ENCODE assay signal across 11 cellular contexts in the genomic region with DNA sequence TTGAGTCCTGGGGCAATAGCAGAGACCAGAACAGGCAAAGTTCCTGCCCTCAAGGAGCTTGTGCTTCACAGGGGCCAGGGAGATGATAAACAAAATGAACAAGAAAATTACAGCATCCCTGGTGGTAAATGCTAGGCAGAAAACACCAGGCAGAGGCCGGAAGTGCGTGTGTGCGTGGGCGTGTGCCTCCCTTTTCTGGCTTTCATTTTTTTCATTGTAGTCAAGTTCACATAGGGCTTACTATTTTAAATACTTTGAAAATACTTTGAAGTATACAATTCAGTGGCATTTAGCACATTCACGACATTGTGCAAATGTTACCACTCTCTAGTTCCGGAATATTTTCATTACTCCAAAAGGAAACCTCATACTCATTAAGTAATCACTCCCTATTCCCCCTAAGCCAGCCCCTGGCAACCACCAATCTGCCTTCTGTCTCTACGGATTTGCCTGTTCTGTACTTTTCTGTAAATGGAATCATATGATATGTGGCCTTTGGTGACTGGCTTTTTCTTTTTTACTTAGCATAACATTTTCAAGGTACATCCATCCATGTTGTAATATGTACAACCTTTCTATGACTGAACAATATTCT.
DNase-seq lines count a peak whose midpoint lies in the region; ATAC-seq, FAIRE-seq and TF ChIP-seq lines count a peak whose summit lies in the region.
"Had no signal": no experiment of that assay in that cellular context is flagged by ENCODE, and none has a peak within 500 bp of the region (broad histone marks: within the 10 kb centered on the region; RNA-seq: fewer than 3 reads in every experiment).

No MANE protein-coding gene starts in this region.

- no peaks in the 10 kb centered on the region for H3K9me3 Mint-ChIP-seq in activated CD8-positive, alpha-beta memory T cell treated with anti-CD3 and anti-CD28 coated beads, Interleukin-2, amount 10 ng/mL, durations not matched to agents 7 days and 5 days (ENCODE audit: low read depth)

- H3K27ac ChIP-seq in HEK293 (ENCODE audit: extremely low read depth, low read depth, low read length) (no peak overlapping the region), OCI-LY7 (ENCODE audit: low read depth, low read length, poor library complexity, severe bottlenecking) (no peak overlapping the region), HepG2 (ENCODE audit: extremely low read length, insufficient read depth, low read length) (no peak overlapping the region)
- H3K27ac ChIP-seq: KMS-11 had no signal

- H3K27ac Mint-ChIP-seq in activated CD8-positive, alpha-beta memory T cell treated with anti-CD3 and anti-CD28 coated beads, Interleukin-2, amount 10 ng/mL, durations not matched to agents 7 days and 5 days: peak overlapping the region; percentile 75

- intact Hi-C loops in OCI-LY7 (cut with micrococcal nuclease; ENCODE audit: unreplicated experiment) (no loop called here), HepG2 (cut with micrococcal nuclease; ENCODE audit: unreplicated experiment) (no loop called here)

- no peak overlapping the region for H3K4me3 ChIP-seq in HEK293 (ENCODE audit: low read depth, low read length)
- no peak overlapping the region for H3K4me3 ChIP-seq in OCI-LY7 (ENCODE audit: low read depth, low read length, poor library complexity, severe bottlenecking)
- no peak overlapping the region for H3K4me3 ChIP-seq in HepG2 (replicated peaks in 1 of 3; ENCODE audit: insufficient read depth in 1 of 3, low read depth in 2 of 3, low read length in 3 of 3)
- H3K4me3 ChIP-seq: pancreas had no signal

- no peaks in the 10 kb centered on the region for H4K20me1 ChIP-seq in OCI-LY7 (ENCODE audit: insufficient read depth, low read length)
- H4K20me1 ChIP-seq in HepG2 (ENCODE audit: insufficient read depth, low read length): no peaks in the 10 kb centered on the region

- peaks cover 0 to 5% of the 10 kb centered on the region in 2 experiments; a peak in 2 of 5 replicates for H3K27me3 ChIP-seq in HepG2 (ENCODE audit: control insufficient read depth in 1 of 2, insufficient read depth in 2 of 2, low read length in 2 of 2)
- H3K27me3 ChIP-seq: pancreas had no signal

- H3K4me1 ChIP-seq in HEK293 (ENCODE audit: control insufficient read depth, insufficient read depth, low read length) (peaks cover 4% of the 10 kb centered on the region; the same call in 1 of the 2 replicates), OCI-LY7 (ENCODE audit: insufficient read depth, low read length, poor library complexity, severe bottlenecking) (no peaks in the 10 kb centered on the region), HepG2 (ENCODE audit: insufficient read depth, low read length) (peaks cover 18% of the 10 kb centered on the region)

- H3K36me3 Mint-ChIP-seq in activated CD8-positive, alpha-beta memory T cell treated with anti-CD3 and anti-CD28 coated beads, Interleukin-2, amount 10 ng/mL, durations not matched to agents 7 days and 5 days: peaks cover 3% of the 10 kb centered on the region

- BruUV-seq in OCI-LY7 (replicated peaks; lab: Mats Ljungman, UMichigan) (no TSS peak), HepG2 (replicated peaks; lab: Mats Ljungman, UMichigan) (no TSS peak)

- no peak overlapping the region for H3K4me2 ChIP-seq in OCI-LY7 (ENCODE audit: low read length)
- no peak overlapping the region for H3K4me2 ChIP-seq in HepG2 (ENCODE audit: low read depth, low read length)
- H3K4me2 ChIP-seq: KMS-11 had no signal

- no peaks in the 10 kb centered on the region for H3K27me3 Mint-ChIP-seq in activated CD8-positive, alpha-beta memory T cell treated with anti-CD3 and anti-CD28 coated beads, Interleukin-2, amount 10 ng/mL, durations not matched to agents 7 days and 5 days

- TF ChIP-seq CTCF in HEK293 (tag by site-specific recombination; IDR thresholded peaks at IDR 0.05) (no peak), OCI-LY7 (conservative IDR thresholded peaks at IDR 0.05; ENCODE audit: low read length) (no peak), HepG2 (CRISPR knock-in tag; IDR thresholded peaks at IDR 0.05) (no peak)

- H3K4me1 Mint-ChIP-seq in activated CD8-positive, alpha-beta memory T cell treated with anti-CD3 and anti-CD28 coated beads, Interleukin-2, amount 10 ng/mL, durations not matched to agents 7 days and 5 days: peaks cover 22% of the 10 kb centered on the region

- POLR2A ChIA-PET in HEK293 (lab: Yijun Ruan, JAX) (no interaction called here), OCI-LY7 (lab: Charles Lee) (interaction anchor here (0.6 kb wide), 1 partner anchor 176 kb away, joined by 5 read pairs; no protein-coding TSS in a partner anchor), HepG2 (lab: Yijun Ruan, JAX) (no interaction called here)

- DNase-seq in activated CD8-positive, alpha-beta memory T cell treated with anti-CD3 and anti-CD28 coated beads, Interleukin-2, amount 10 ng/mL, durations not matched to agents 7 days and 5 days: peak; percentile 74
- peak; percentile 62 for DNase-seq in effector CD8-positive, alpha-beta T cell (lab: John Stamatoyannopoulos, UW)
- DNase-seq in stimulated activated CD4-positive, alpha-beta T cell treated with anti-CD3 and anti-CD28 coated beads, Interleukin-4, amount 100 ng/mL, for 1 hour: peak; percentile 77
- DNase-seq in OCI-LY7 (ENCODE audit: low spot score) (no peak), HepG2 (ENCODE audit: low spot score) (no peak), NCI-H748 (lab: John Stamatoyannopoulos, UW; ENCODE audit: unreplicated experiment) (no peak), medulla oblongata (ENCODE audit: extremely low spot score) (no peak)
- DNase-seq: DMS79 had no signal

- no peak for TF ChIP-seq RAD21 in HepG2 (CRISPR knock-in tag; IDR thresholded peaks at IDR 0.05)

- no peak for TF ChIP-seq POLR2A in HepG2 (IDR thresholded peaks at IDR 0.05; ENCODE audit: insufficient read depth in 1 of 2, low read depth in 2 of 2, low read length in 2 of 2)

- ATAC-seq in activated CD8-positive, alpha-beta memory T cell treated with anti-CD3 and anti-CD28 coated beads, Interleukin-2, amount 10 ng/mL, durations not matched to agents 7 days and 5 days: peak; percentile 84
- no peak for ATAC-seq in HepG2

- in situ Hi-C loops in HepG2 (cut with HindIII; ENCODE audit: extremely low pct_ligation_motif_present, low pct_unique_long_range_greater_than_20kb): no loop called here

- no peak overlapping the region for H3K4me3 Mint-ChIP-seq in activated CD8-positive, alpha-beta memory T cell treated with anti-CD3 and anti-CD28 coated beads, Interleukin-2, amount 10 ng/mL, durations not matched to agents 7 days and 5 days

- H3K9ac ChIP-seq in HepG2 (ENCODE audit: insufficient read depth, low read depth, low read length): no peak overlapping the region
- H3K9ac ChIP-seq: KMS-11 had no signal

- no peaks in the 10 kb centered on the region for H3K9me3 ChIP-seq in HEK293 (ENCODE audit: control insufficient read depth, insufficient read depth, low read depth, low read length)
- no peaks in the 10 kb centered on the region for H3K9me3 ChIP-seq in OCI-LY7 (ENCODE audit: low read length)
- H3K9me3 ChIP-seq in HepG2 (ENCODE audit: low read length): no peaks in the 10 kb centered on the region
- H3K9me3 ChIP-seq: pancreas had no signal

- CTCF ChIA-PET in HEK293 (lab: Yijun Ruan, JAX) (interaction anchor here (1.4 kb wide), 1 partner anchor 38 kb away, joined by 3 read pairs; no protein-coding TSS in a partner anchor), OCI-LY7 (lab: Charles Lee; ENCODE audit: unreplicated experiment) (no interaction called here), HepG2 (lab: Yijun Ruan, JAX; ENCODE audit: low intra/inter-chr PET ratio, low total read pairs) (no interaction called here)
- CTCF ChIA-PET in activated CD8-positive, alpha-beta memory T cell treated with anti-CD3 and anti-CD28 coated beads, Interleukin-2, amount 10 ng/mL, durations not matched to agents 7 days and 5 days (lab: Charles Lee): interaction anchor here (1.2 to 3.0 kb wide), 2 partner anchors 10 to 20 kb away, joined by 3 to 18 read pairs; no protein-coding TSS in a partner anchor

- 43% methylated on average over 7 of the region's 7 CpGs for WGBS in HepG2 (ENCODE audit: low lambda C conversion rate)

- TF ChIP-seq EP300 in HepG2 (IDR thresholded peaks at IDR 0.05; ENCODE audit: low read depth in 2 of 2, low read length in 2 of 2) (no peak), HepG2 (CRISPR knock-in tag; IDR thresholded peaks at IDR 0.05; ENCODE audit: borderline replicate concordance) (no peak)

- H2AFZ ChIP-seq in OCI-LY7 (ENCODE audit: low read length) (no peak overlapping the region), HepG2 (ENCODE audit: low read length) (no peak overlapping the region)

- H3K36me3 ChIP-seq in HEK293 (ENCODE audit: control insufficient read depth in 2 of 2, insufficient read depth in 1 of 2, low read length in 2 of 2): peaks cover 3 to 10% of the 10 kb centered on the region in 2 experiments; a peak in 2 of 3 replicates
- no peaks in the 10 kb centered on the region for H3K36me3 ChIP-seq in OCI-LY7 (ENCODE audit: insufficient read depth, low read length)
- H3K36me3 ChIP-seq in HepG2 (replicated peaks in 1 of 2; ENCODE audit: control insufficient read depth in 1 of 2, insufficient read depth in 2 of 2, low read length in 2 of 2): no peaks in the 10 kb centered on the region
- H3K36me3 ChIP-seq: pancreas had no signal

- H3K79me2 ChIP-seq in OCI-LY7 (ENCODE audit: insufficient read depth, low read depth, low read length) (no peaks in the 10 kb centered on the region), HepG2 (ENCODE audit: insufficient read depth, low read length) (no peaks in the 10 kb centered on the region)

- H3K9me2 ChIP-seq in OCI-LY7 (ENCODE audit: insufficient read depth, low read length): no peaks in the 10 kb centered on the region

- FAIRE-seq in HepG2 (lab: Jason Lieb, UNC): no peak
- FAIRE-seq: pancreas had no signal

TF ChIP-seq in HEK293, 187 proteins besides CTCF, POLR2A, EP300 and RAD21:
- TF ChIP-seq ZFHX2 (tag by site-specific recombination; conservative IDR thresholded peaks at IDR 0.05) (0 out of 2 replicates have a peak, but pooled peaks have one; percentile 25), ZNF623 (tag by site-specific recombination; IDR thresholded peaks at IDR 0.05) (no peak)

TF ChIP-seq in HepG2, 621 proteins besides CTCF, POLR2A, EP300 and RAD21:
- TF ChIP-seq IKZF4 (CRISPR knock-in tag; IDR thresholded peaks at IDR 0.05; ENCODE audit: borderline replicate concordance, low read depth, not compliant biosample characterization): no peak

Comparison
In these comparisons a context has a peak if more than half of its experiments do, and no peak if none do; other contexts are left out.
1. DNase-seq: peak in activated CD8-positive, alpha-beta memory T cell treated with anti-CD3 and anti-CD28 coated beads, Interleukin-2, amount 10 ng/mL, durations not matched to agents 7 days and 5 days (single experiment), effector CD8-positive, alpha-beta T cell (single experiment) and stimulated activated CD4-positive, alpha-beta T cell treated with anti-CD3 and anti-CD28 coated beads, Interleukin-4, amount 100 ng/mL, for 1 hour (single experiment); none in OCI-LY7 (single experiment), HepG2 (single experiment), NCI-H748 (single experiment) and medulla oblongata (single experiment).
2. CTCF ChIA-PET loops: an anchor here in HEK293 (1.4 kb wide) and activated CD8-positive, alpha-beta memory T cell treated with anti-CD3 and anti-CD28 coated beads, Interleukin-2, amount 10 ng/mL, durations not matched to agents 7 days and 5 days (1.2 to 3.0 kb wide); none called in OCI-LY7 and HepG2.